ENCODE assay signal across 27 cellular contexts in genomic region chr19:30128211-30128610, GRCh38.
DNase-seq lines count a peak whose midpoint lies in the region; FAIRE-seq and TF ChIP-seq lines count a peak whose summit lies in the region.
"Had no signal": no experiment of that assay in that cellular context is flagged by ENCODE, and none has a peak within 500 bp of the region (broad histone marks: within the 10 kb centered on the region; RNA-seq: fewer than 3 reads in every experiment).

No MANE protein-coding gene starts in this region.

- H2BK12ac ChIP-seq in neuronal stem cell (ENCODE audit: low read length) = no peak overlapping the region

- H2BK5ac ChIP-seq in neuronal stem cell (ENCODE audit: low read length) = no peak overlapping the region

- H3K27ac ChIP-seq in kidney (ENCODE audit: low read depth in 2 of 2, low read length in 2 of 2) = no peak overlapping the region
- no peak overlapping the region for H3K27ac ChIP-seq in neuronal stem cell (replicated peaks; ENCODE audit: low read length)
- H3K27ac ChIP-seq in spleen = no peak overlapping the region
- H3K27ac ChIP-seq: 22Rv1; A549; BLaER1 treated with 17β-estradiol and CSF1 and Interleukin-3, amounts not matched to agents 10 nM and 100 nM; C4-2B had no signal

- no peak overlapping the region for H4K8ac ChIP-seq in neuronal stem cell (ENCODE audit: low read depth, low read length)

- H3K4me1 ChIP-seq in kidney (ENCODE audit: control insufficient read depth in 1 of 2, insufficient read depth in 1 of 2, low read depth in 1 of 2, low read length in 2 of 2) (no peaks in the 10 kb centered on the region), neuronal stem cell (ENCODE audit: control insufficient read depth in 2 of 2, insufficient read depth in 1 of 2, low read depth in 1 of 2, low read length in 2 of 2) (peaks cover 10 to 12% of the 10 kb centered on the region in 2 donors), spleen (no peaks in the 10 kb centered on the region)
- H3K4me1 ChIP-seq: A549; BLaER1 treated with 17β-estradiol and CSF1 and Interleukin-3, amounts not matched to agents 10 nM and 100 nM had no signal

- H3K9me3 ChIP-seq in kidney (ENCODE audit: control insufficient read depth in 1 of 2, low read length in 2 of 2) = no peaks in the 10 kb centered on the region
- H3K9me3 ChIP-seq in neuronal stem cell (replicated peaks in 1 of 2; ENCODE audit: control insufficient read depth in 2 of 2, insufficient read depth in 1 of 2, low read depth in 1 of 2, low read length in 2 of 2) = peaks cover 0 to 2% of the 10 kb centered on the region in 2 donors
- no peaks in the 10 kb centered on the region for H3K9me3 ChIP-seq in spleen
- H3K9me3 ChIP-seq: A549; BLaER1 treated with 17β-estradiol and CSF1 and Interleukin-3, amounts not matched to agents 10 nM and 100 nM had no signal

- H3K27ac Mint-ChIP-seq in CD14-positive monocyte = no peak overlapping the region
- H3K27ac Mint-ChIP-seq: B cell; CD4-positive, alpha-beta memory T cell; CD4-positive, CD25-positive, alpha-beta regulatory T cell; CD8-positive, alpha-beta memory T cell had no signal

- WGBS in neuronal stem cell (ENCODE audit: extremely low coverage in 2 of 2, insufficient read length in 2 of 2, insufficient replicate concordance in 1 of 2), 2 donors = no CpG with 5 or more reads among the region's 6 CpGs
- WGBS in spleen, 5 donors = 79 to 89% (median 86%) methylated on average over 6 of the region's 6 CpGs

- H2AK5ac ChIP-seq in neuronal stem cell (ENCODE audit: low read depth, low read length) = no peak overlapping the region

- intact Hi-C loops in CD14-positive monocyte (cut with micrococcal nuclease) = no loop called here
- intact Hi-C loops in kidney (cut with DNase I) = no loop called here
- intact Hi-C loops in spleen (cut with DNase I; ENCODE audit: low total_unique reads) = no loop called here

- H3K9me3 Mint-ChIP-seq in CD14-positive monocyte = no peaks in the 10 kb centered on the region
- H3K9me3 Mint-ChIP-seq: CD8-positive, alpha-beta memory T cell had no signal

- no peak overlapping the region for H3K4me2 ChIP-seq in neuronal stem cell (ENCODE audit: insufficient read depth, low read length, poor library complexity, severe bottlenecking)
- H3K4me2 ChIP-seq: A549; BLaER1 treated with 17β-estradiol and CSF1 and Interleukin-3, amounts not matched to agents 10 nM and 100 nM had no signal

- H3K9ac ChIP-seq in kidney (ENCODE audit: low read length in 2 of 2) (no peak overlapping the region), neuronal stem cell (ENCODE audit: low read depth, low read length, poor library complexity) (no peak overlapping the region)
- H3K9ac ChIP-seq: BLaER1 treated with 17β-estradiol and CSF1 and Interleukin-3, amounts not matched to agents 10 nM and 100 nM had no signal

- no peak overlapping the region for H3K4me3 ChIP-seq in kidney (ENCODE audit: low read length in 2 of 2)
- H3K4me3 ChIP-seq in neuronal stem cell (ENCODE audit: low read length in 2 of 2) = no peak overlapping the region
- no peak overlapping the region for H3K4me3 ChIP-seq in spleen
- H3K4me3 ChIP-seq: A549; BLaER1 treated with 17β-estradiol and CSF1 and Interleukin-3, amounts not matched to agents 10 nM and 100 nM; GM12878 had no signal

- H4K91ac ChIP-seq in neuronal stem cell (ENCODE audit: low read depth, low read length, poor library complexity) = no peak overlapping the region

- peak overlapping the region; percentile 86 for H2BK15ac ChIP-seq in neuronal stem cell (ENCODE audit: low read length)

- H3K27me3 ChIP-seq in neuronal stem cell (ENCODE audit: control insufficient read depth in 3 of 3, insufficient read depth in 3 of 3, low read depth in 1 of 3, low read length in 3 of 3) = no peaks in the 10 kb centered on the region
- no peaks in the 10 kb centered on the region for H3K27me3 ChIP-seq in spleen (replicated peaks in 1 of 7)
- H3K27me3 ChIP-seq: BLaER1 treated with 17β-estradiol and CSF1 and Interleukin-3, amounts not matched to agents 10 nM and 100 nM had no signal

- peak; percentile 11 for DNase-seq in CD14-positive monocyte (ENCODE audit: low spot score)
- DNase-seq in kidney = peak; percentile 38
- no peak for DNase-seq in neuronal stem cell (ENCODE audit: low spot score)
- peak; percentile 39 for DNase-seq in spleen
- DNase-seq in NCI-H1048 (lab: John Stamatoyannopoulos, UW) = no peak
- no peak for DNase-seq in activated effector memory CD4-positive, alpha-beta T cell treated with Interleukin-2 at 50 U/mL for 16 hours
- no peak for DNase-seq in NCI-H1105 treated with DMSO at 0.1 percent for 48 hours (lab: John Stamatoyannopoulos, UW)
- DNase-seq: AML-193; CD4-positive, alpha-beta memory T cell; CD4-positive, CD25-positive, alpha-beta regulatory T cell; CD8-positive, alpha-beta memory T cell; COR-L47; DMS 273 treated with DMSO at 0.1 percent for 48 hours; DMS153; DMS53; DMS79; DND-41; EL; GDM1 had no signal

- no peak overlapping the region for H3K23ac ChIP-seq in neuronal stem cell (ENCODE audit: low read depth, low read length, poor library complexity)

- H3K14ac ChIP-seq in neuronal stem cell (ENCODE audit: low read length) = no peak overlapping the region

- H3K4me3 Mint-ChIP-seq in CD14-positive monocyte = no peak overlapping the region
- H3K4me3 Mint-ChIP-seq: B cell; CD4-positive, alpha-beta memory T cell; CD4-positive, CD25-positive, alpha-beta regulatory T cell; CD8-positive, alpha-beta memory T cell had no signal

- H3K36me3 ChIP-seq in kidney (ENCODE audit: control insufficient read depth in 1 of 2, insufficient read depth in 2 of 2, low read length in 2 of 2) (no peaks in the 10 kb centered on the region), neuronal stem cell (replicated peaks in 1 of 2; ENCODE audit: control insufficient read depth in 2 of 2, insufficient read depth in 2 of 2, low read length in 2 of 2) (no peaks in the 10 kb centered on the region), spleen (no peaks in the 10 kb centered on the region)
- H3K36me3 ChIP-seq: BLaER1 treated with 17β-estradiol and CSF1 and Interleukin-3, amounts not matched to agents 10 nM and 100 nM had no signal

- H3K36me3 Mint-ChIP-seq in CD14-positive monocyte = no peaks in the 10 kb centered on the region
- H3K36me3 Mint-ChIP-seq: CD4-positive, alpha-beta memory T cell; CD4-positive, CD25-positive, alpha-beta regulatory T cell; CD8-positive, alpha-beta memory T cell had no signal

- FAIRE-seq in kidney (lab: Jason Lieb, UNC) = no peak
- FAIRE-seq: GM12878, GM12892, GM18507 had no signal

- no peak overlapping the region for H2BK120ac ChIP-seq in neuronal stem cell (ENCODE audit: low read depth, low read length)

- no peaks in the 10 kb centered on the region for H3K4me1 Mint-ChIP-seq in CD14-positive monocyte
- H3K4me1 Mint-ChIP-seq: B cell; CD4-positive, alpha-beta memory T cell; CD4-positive, CD25-positive, alpha-beta regulatory T cell; CD8-positive, alpha-beta memory T cell had no signal

- TF ChIP-seq CTCF in CD14-positive monocyte (IDR thresholded peaks at IDR 0.05) (no peak), kidney (IDR thresholded peaks at IDR 0.05; ENCODE audit: borderline replicate concordance, extremely low read depth, insufficient read depth) (no peak), spleen (IDR thresholded peaks at IDR 0.05 in 8 of 11, conservative IDR thresholded peaks at IDR 0.05 in 3 of 11) (no peak)

- no peaks in the 10 kb centered on the region for H3K79me1 ChIP-seq in neuronal stem cell (ENCODE audit: low read depth, low read length)

- no peak overlapping the region for H3K18ac ChIP-seq in neuronal stem cell (ENCODE audit: low read length)

- H2AFZ ChIP-seq in neuronal stem cell (ENCODE audit: low read length) = no peak overlapping the region

- peaks cover 0 to 3% (median 0%) of the 10 kb centered on the region in 3 donors for H3K27me3 Mint-ChIP-seq in CD14-positive monocyte (ENCODE audit: low read depth in 3 of 3)
- H3K27me3 Mint-ChIP-seq: CD4-positive, alpha-beta memory T cell; CD4-positive, CD25-positive, alpha-beta regulatory T cell had no signal

- TF ChIP-seq POLR2A in spleen (IDR thresholded peaks at IDR 0.05) = no peak

- no peak overlapping the region for H3K4ac ChIP-seq in neuronal stem cell (ENCODE audit: low read length)

Comparison
In these comparisons a context has a peak if more than half of its experiments do, and no peak if none do; other contexts are left out.
1. DNase-seq: peak in CD14-positive monocyte (single experiment), kidney (single experiment) and spleen (single experiment); none in neuronal stem cell (single experiment), NCI-H1048 (single experiment), activated effector memory CD4-positive, alpha-beta T cell treated with Interleukin-2 at 50 U/mL for 16 hours (single experiment) and NCI-H1105 treated with DMSO at 0.1 percent for 48 hours (single experiment).